In the genomic region with DNA sequence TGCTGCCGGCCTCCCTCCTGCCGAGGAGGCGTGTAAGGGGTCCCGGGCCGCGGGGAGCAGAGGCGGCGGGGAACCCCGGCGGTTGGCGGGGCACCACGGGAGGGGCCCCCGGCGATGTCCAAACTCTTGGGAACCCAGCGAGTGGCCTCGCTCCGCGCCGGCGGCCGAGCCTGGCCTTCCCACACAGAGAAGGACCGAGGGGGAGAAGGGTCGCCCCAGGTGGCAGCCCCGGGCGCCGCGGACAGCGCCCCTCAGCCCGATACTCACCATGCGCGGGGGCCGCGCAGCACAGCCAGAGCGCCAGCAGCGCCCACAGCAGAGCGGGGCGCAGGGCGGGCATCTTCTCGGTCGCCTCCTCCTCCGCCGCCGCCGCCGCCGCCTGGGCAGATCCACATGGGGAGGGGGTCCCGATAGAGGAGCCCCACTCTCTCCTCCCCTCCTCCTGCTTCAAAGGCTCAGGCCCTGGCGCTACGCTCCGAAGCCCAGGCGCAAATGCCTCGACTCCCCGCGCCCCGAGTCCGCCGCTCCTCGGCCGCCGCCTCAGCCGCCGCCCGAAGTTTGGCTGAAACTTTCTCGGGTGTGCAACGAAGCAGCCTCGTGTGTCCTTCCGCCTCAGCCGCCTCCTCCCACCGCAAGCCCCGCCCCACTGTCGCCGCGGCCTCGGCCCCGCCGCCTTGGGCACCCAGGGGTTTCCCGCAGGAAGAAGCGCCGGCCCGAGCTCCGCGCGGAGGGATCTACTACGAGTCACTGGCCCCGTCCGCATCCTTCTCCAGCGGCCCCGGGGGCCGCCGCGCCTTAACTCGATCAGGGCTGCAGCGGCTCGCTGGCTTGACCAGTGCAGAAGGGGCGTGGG, we compare ENCODE assay signal across 8 cellular contexts. TPM values are rescaled to one million over a fixed set of nuclear protein-coding genes. Genes with fewer than 3 reads are reported as not detected.
DNase-seq lines count a peak whose midpoint lies in the region; TF ChIP-seq lines count a peak whose summit lies in the region.
"Not testable (repeated sequence)": the region's sequence is repeated elsewhere in the genome, so short reads cannot be mapped to it uniquely, and the experiment has no call there.

Gene NOTCH2 (minus strand): TSS at position 596 of the 853 bp plus-strand sequence. CDS start 256 bp downstream, at position 340.

- not testable (repeated sequence) for H3K27me3 Mint-ChIP-seq in activated naive CD8-positive, alpha-beta T cell treated with anti-CD3 and anti-CD28 coated beads for 36 hours

- peak within 1 kb of the TSS; percentile 69 for H3K27ac Mint-ChIP-seq in activated naive CD8-positive, alpha-beta T cell treated with anti-CD3 and anti-CD28 coated beads for 36 hours

- not testable (repeated sequence) for H3K36me3 ChIP-seq in H7 (replicated peaks; ENCODE audit: control insufficient read depth, insufficient read depth, low read length); WERI-Rb-1; mucosa of rectum (ENCODE audit: control insufficient read depth in 2 of 2, insufficient read depth in 2 of 2, low read length in 2 of 2)

- H3K27ac ChIP-seq in WERI-Rb-1, result not testable (repeated sequence)
- H3K27ac ChIP-seq in mucosa of rectum (ENCODE audit: low read depth in 2 of 2, low read length in 2 of 2), result peak within 1 kb of the TSS; percentile 22 to 23

- not testable (repeated sequence) for H3K4me1 Mint-ChIP-seq in activated naive CD8-positive, alpha-beta T cell treated with anti-CD3 and anti-CD28 coated beads for 36 hours

- not testable (repeated sequence) for TF ChIP-seq CTCF in WERI-Rb-1 (IDR thresholded peaks at IDR 0.05; ENCODE audit: low read depth, low read length); fibroblast of villous mesenchyme (IDR thresholded peaks at IDR 0.05; ENCODE audit: insufficient read depth, low read depth, low read length)

- H3K4me3 Mint-ChIP-seq in activated naive CD8-positive, alpha-beta T cell treated with anti-CD3 and anti-CD28 coated beads for 36 hours, result peak within 1 kb of the TSS; percentile 63

- not testable (repeated sequence) for H3K9me3 ChIP-seq in WERI-Rb-1 (ENCODE audit: severe bottlenecking); mucosa of rectum (ENCODE audit: control insufficient read depth in 2 of 2, low read length in 2 of 2)

- H3K36me3 Mint-ChIP-seq in activated naive CD8-positive, alpha-beta T cell treated with anti-CD3 and anti-CD28 coated beads for 36 hours, result not testable (repeated sequence)

- H3K4me1 ChIP-seq in mucosa of rectum (ENCODE audit: control insufficient read depth in 2 of 2, insufficient read depth in 2 of 2, low read length in 2 of 2), result not testable (repeated sequence)

- H3K4me3 ChIP-seq in H7 (ENCODE audit: insufficient read depth, low read depth, low read length), result peak within 1 kb of the TSS; percentile 46
- H3K4me3 ChIP-seq in WERI-Rb-1 (ENCODE audit: low read depth, low read length), result peak within 1 kb of the TSS; percentile 45
- peak within 1 kb of the TSS; percentile 55 for H3K4me3 ChIP-seq in fibroblast of villous mesenchyme (ENCODE audit: low read depth, low read length)
- peak within 1 kb of the TSS; percentile 20 to 30 for H3K4me3 ChIP-seq in mucosa of rectum (ENCODE audit: low read length in 2 of 2)

- DNase-seq in AML-193 (lab: John Stamatoyannopoulos, UW) (peak; percentile 9 to 27), WERI-Rb-1 (peak; percentile 62), fibroblast of villous mesenchyme (ENCODE audit: low read depth) (peak; percentile 39)
- DNase-seq in H7; NCI-H460 (ENCODE audit: extremely low read depth, low read depth): not testable (repeated sequence)
- DNase-seq in activated naive CD8-positive, alpha-beta T cell treated with anti-CD3 and anti-CD28 coated beads for 36 hours, result peak; percentile 73
- DNase-seq in stimulated activated CD4-positive, alpha-beta T cell treated with anti-CD3 and anti-CD28 coated beads, Interleukin-4, amount 100 ng/mL, for 24 hours, result peak; percentile 68

- H3K9ac ChIP-seq in mucosa of rectum (ENCODE audit: low read depth in 1 of 2, low read length in 2 of 2), result peak within 1 kb of the TSS in 1 of 2 donors; percentile 51

- H3K27me3 ChIP-seq in H7 (ENCODE audit: control insufficient read depth, insufficient read depth, low read length); WERI-Rb-1 (ENCODE audit: insufficient read depth, low read depth, severe bottlenecking); mucosa of rectum (ENCODE audit: control insufficient read depth in 2 of 2, insufficient read depth in 2 of 2, low read length in 2 of 2): not testable (repeated sequence)

- not testable (repeated sequence) for H3K9me3 Mint-ChIP-seq in activated naive CD8-positive, alpha-beta T cell treated with anti-CD3 and anti-CD28 coated beads for 36 hours

RNA-seq across cellular contexts. Expression of gene NOTCH2, which starts in this region (rescaled TPM):
- total RNA-seq in H7 (2014; rRNA removed; shearing (Covaris generic)), result 52.4 and 60.4 TPM in 2 replicates
- total RNA-seq in NCI-H460 (2014; rRNA removed; shearing (Covaris generic)), result 24.4 and 25.0 TPM in 2 replicates
- polyA plus RNA-seq in NCI-H460 (2014; cell fraction: nucleus; rRNA removed), result 12.8 and 16.4 TPM in 2 replicates
- 10 to 100 TPM; 39.5 to 46.2 TPM for total RNA-seq in activated naive CD8-positive, alpha-beta T cell treated with anti-CD3 and anti-CD28 coated beads for 36 hours
- total RNA-seq in fibroblast of villous mesenchyme, result 187 and 200 TPM in 2 replicates
